In the genomic region with DNA sequence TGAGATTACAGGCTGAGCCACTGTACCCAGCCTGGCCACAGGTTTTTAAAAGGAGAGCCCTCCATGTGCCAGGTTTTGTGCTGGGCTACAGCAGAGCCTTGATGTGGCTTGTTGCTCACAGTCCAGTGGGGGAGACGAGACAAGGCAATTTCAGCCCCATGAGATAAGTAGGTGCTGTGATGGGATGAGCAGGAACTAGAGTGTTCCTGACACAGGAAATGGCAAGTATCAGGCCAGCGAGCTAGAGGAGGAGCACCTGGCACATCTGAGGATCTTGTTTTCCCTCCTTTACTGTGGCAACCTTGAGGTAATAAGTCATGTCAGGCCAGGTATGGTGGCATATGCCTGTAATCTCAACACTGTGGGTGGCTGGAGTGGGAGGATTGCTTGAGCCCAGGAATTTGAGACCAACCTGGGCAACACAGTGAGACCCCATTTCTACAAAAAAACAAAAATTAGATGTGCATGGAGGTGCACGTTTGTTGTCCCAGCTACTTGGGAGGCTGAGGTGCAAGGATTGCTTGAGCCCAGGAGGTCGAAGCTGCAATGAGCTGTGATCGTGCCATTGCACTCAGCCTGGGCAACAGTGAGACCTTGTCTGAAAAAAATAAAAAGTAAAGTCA, we compare ENCODE assay signal across 25 cellular contexts. TPM values are rescaled to one million over a fixed set of nuclear protein-coding genes. Genes with fewer than 3 reads are reported as not detected.
DNase-seq lines count a peak whose midpoint lies in the region; ATAC-seq and TF ChIP-seq lines count a peak whose summit lies in the region.
"Had no signal": no experiment of that assay in that cellular context is flagged by ENCODE, and none has a peak within 500 bp of the region (broad histone marks: within the 10 kb centered on the region; RNA-seq: fewer than 3 reads in every experiment).

No MANE protein-coding gene starts in this region.

- H3K9me3 ChIP-seq in CD8-positive, alpha-beta T cell (ENCODE audit: low read length) = no peaks in the 10 kb centered on the region
- H3K9me3 ChIP-seq in Peyer's patch = no peaks in the 10 kb centered on the region
- H3K9me3 ChIP-seq: A549, ascending aorta had no signal

- H3K27me3 Mint-ChIP-seq in activated CD4-positive, alpha-beta T cell treated with anti-CD3 and anti-CD28 coated beads, Interleukin-2, amount 10 ng/mL, durations not matched to agents 24 days and 14 days = no peaks in the 10 kb centered on the region
- no peaks in the 10 kb centered on the region for H3K27me3 Mint-ChIP-seq in activated CD4-positive, alpha-beta T cell treated with anti-CD3 and anti-CD28 coated beads for 36 hours
- no peaks in the 10 kb centered on the region for H3K27me3 Mint-ChIP-seq in CD8-positive, alpha-beta T cell (ENCODE audit: low read depth)
- H3K27me3 Mint-ChIP-seq in naive thymus-derived CD8-positive, alpha-beta T cell = no peaks in the 10 kb centered on the region

- TF ChIP-seq POLR2A in Peyer's patch (IDR thresholded peaks at IDR 0.05) = no peak

- DNase-seq in activated CD4-positive, alpha-beta T cell treated with anti-CD3 and anti-CD28 coated beads, Interleukin-2, amount 10 ng/mL, durations not matched to agents 24 days and 14 days = peak; percentile 49
- no peak for DNase-seq in activated CD4-positive, alpha-beta T cell treated with anti-CD3 and anti-CD28 coated beads for 36 hours
- no peak for DNase-seq in CD8-positive, alpha-beta T cell
- DNase-seq in naive thymus-derived CD8-positive, alpha-beta T cell = peak in 1 of 10 donors; percentile 42
- no peak for DNase-seq in Peyer's patch
- no peak for DNase-seq in left lobe of liver (ENCODE audit: low spot score)
- no peak for DNase-seq in GM03348 (ENCODE audit: low spot score)
- DNase-seq: activated CD4-positive, alpha-beta T cell treated with anti-CD3 and anti-CD28 coated beads for 1 hour; activated gamma-delta T cell; DMS 273 treated with DMSO at 0.1 percent for 48 hours; effector CD4-positive, alpha-beta T cell; IMR-90; left cardiac atrium; NCI-H1092 treated with DMSO at 0.1 percent for 48 hours; NCI-H82; retina; small intestine had no signal

- H3K27ac Mint-ChIP-seq in activated CD4-positive, alpha-beta T cell treated with anti-CD3 and anti-CD28 coated beads, Interleukin-2, amount 10 ng/mL, durations not matched to agents 24 days and 14 days = peak overlapping the region; percentile 20
- no peak overlapping the region for H3K27ac Mint-ChIP-seq in activated CD4-positive, alpha-beta T cell treated with anti-CD3 and anti-CD28 coated beads for 36 hours
- no peak overlapping the region for H3K27ac Mint-ChIP-seq in CD8-positive, alpha-beta T cell
- peak overlapping the region in 7 of 10 donors; percentile 38 to 99 (median 84) for H3K27ac Mint-ChIP-seq in naive thymus-derived CD8-positive, alpha-beta T cell

- no peaks in the 10 kb centered on the region for H3K27me3 ChIP-seq in CD8-positive, alpha-beta T cell (ENCODE audit: insufficient read depth, low read length)
- H3K27me3 ChIP-seq in Peyer's patch = no peaks in the 10 kb centered on the region
- H3K27me3 ChIP-seq: ascending aorta, hepatocyte had no signal

- H3K36me3 ChIP-seq in CD8-positive, alpha-beta T cell (ENCODE audit: insufficient read depth, low read length) = peaks cover 2% of the 10 kb centered on the region
- peaks cover 0 to 25% (median 0%) of the 10 kb centered on the region in 3 donors for H3K36me3 ChIP-seq in Peyer's patch

- peaks cover 35% of the 10 kb centered on the region for H3K4me1 ChIP-seq in CD8-positive, alpha-beta T cell (ENCODE audit: insufficient read depth, low read length)
- peaks cover 0 to 9% (median 4%) of the 10 kb centered on the region in 4 donors for H3K4me1 ChIP-seq in Peyer's patch
- H3K4me1 ChIP-seq: ascending aorta had no signal

- no peak for ATAC-seq in activated CD4-positive, alpha-beta T cell treated with anti-CD3 and anti-CD28 coated beads for 36 hours
- no peak for ATAC-seq in CD8-positive, alpha-beta T cell
- no peak for ATAC-seq in naive thymus-derived CD8-positive, alpha-beta T cell
- ATAC-seq in left lobe of liver = no peak
- ATAC-seq: A549, HCT116, left cardiac atrium had no signal

- peak overlapping the region; percentile 49 for H3K27ac ChIP-seq in CD8-positive, alpha-beta T cell (ENCODE audit: low read depth, low read length)
- H3K27ac ChIP-seq in VCaP (peak overlapping the region; percentile 20), Peyer's patch (no peak overlapping the region)
- H3K27ac ChIP-seq: A549, ascending aorta, epithelial cell of prostate, hepatocyte, parathyroid adenoma, SK-N-MC had no signal

- TF ChIP-seq CTCF in CD8-positive, alpha-beta T cell (IDR thresholded peaks at IDR 0.05) = no peak
- TF ChIP-seq CTCF in VCaP (conservative IDR thresholded peaks at IDR 0.05) = no peak
- TF ChIP-seq CTCF in Peyer's patch (IDR thresholded peaks at IDR 0.05) = no peak

- H3K4me1 Mint-ChIP-seq in activated CD4-positive, alpha-beta T cell treated with anti-CD3 and anti-CD28 coated beads, Interleukin-2, amount 10 ng/mL, durations not matched to agents 24 days and 14 days = peaks cover 29% of the 10 kb centered on the region
- peaks cover 18% of the 10 kb centered on the region for H3K4me1 Mint-ChIP-seq in activated CD4-positive, alpha-beta T cell treated with anti-CD3 and anti-CD28 coated beads for 36 hours
- H3K4me1 Mint-ChIP-seq in CD8-positive, alpha-beta T cell (ENCODE audit: low read depth) = peaks cover 23% of the 10 kb centered on the region
- H3K4me1 Mint-ChIP-seq in naive thymus-derived CD8-positive, alpha-beta T cell = peaks cover 19 to 42% (median 30%) of the 10 kb centered on the region in 4 donors

- H3K4me3 Mint-ChIP-seq in activated CD4-positive, alpha-beta T cell treated with anti-CD3 and anti-CD28 coated beads, Interleukin-2, amount 10 ng/mL, durations not matched to agents 24 days and 14 days = no peak overlapping the region
- H3K4me3 Mint-ChIP-seq in activated CD4-positive, alpha-beta T cell treated with anti-CD3 and anti-CD28 coated beads for 36 hours = no peak overlapping the region
- no peak overlapping the region for H3K4me3 Mint-ChIP-seq in CD8-positive, alpha-beta T cell
- peak overlapping the region in 1 of 10 donors; percentile 72 for H3K4me3 Mint-ChIP-seq in naive thymus-derived CD8-positive, alpha-beta T cell

- H3K4me3 ChIP-seq in CD8-positive, alpha-beta T cell (ENCODE audit: low read depth, low read length) = no peak overlapping the region
- H3K4me3 ChIP-seq in Peyer's patch = no peak overlapping the region
- H3K4me3 ChIP-seq: A549, ascending aorta, hepatocyte, SK-N-MC had no signal

- intact Hi-C loops in activated CD4-positive, alpha-beta T cell treated with anti-CD3 and anti-CD28 coated beads, Interleukin-2, amount 10 ng/mL, durations not matched to agents 24 days and 14 days (cut with micrococcal nuclease) = no loop called here
- intact Hi-C loops in activated CD4-positive, alpha-beta T cell treated with anti-CD3 and anti-CD28 coated beads for 36 hours (cut with DNase I, micrococcal nuclease) = loop anchor here (10.0 kb wide), 2 partner anchors 47 to 453 kb away; partner anchors contain the start of genes GOLGA2 (in 1 of the 2), SWI5 (in 1 of the 2) and ZER1 (in 1 of the 2)
- intact Hi-C loops in CD8-positive, alpha-beta T cell (cut with DNase I, micrococcal nuclease) = loop anchor here (10.0 kb wide), 2 partner anchors 87 to 273 kb away; partner anchors contain the start of genes ENDOG (in 1 of the 2) and ODF2 (in 1 of the 2)

- CTCF ChIA-PET in activated CD4-positive, alpha-beta T cell treated with anti-CD3 and anti-CD28 coated beads for 36 hours (lab: Charles Lee) = interaction anchor here (0.5 to 0.7 kb wide), 2 partner anchors 26 to 546 kb away, joined by 3 read pairs; no protein-coding TSS in a partner anchor
- CTCF ChIA-PET in CD8-positive, alpha-beta T cell (lab: Charles Lee) = no interaction called here

- no peaks in the 10 kb centered on the region for H3K9me3 Mint-ChIP-seq in activated CD4-positive, alpha-beta T cell treated with anti-CD3 and anti-CD28 coated beads, Interleukin-2, amount 10 ng/mL, durations not matched to agents 24 days and 14 days
- H3K9me3 Mint-ChIP-seq in activated CD4-positive, alpha-beta T cell treated with anti-CD3 and anti-CD28 coated beads for 36 hours (ENCODE audit: low read depth) = no peaks in the 10 kb centered on the region
- H3K9me3 Mint-ChIP-seq in CD8-positive, alpha-beta T cell = no peaks in the 10 kb centered on the region
- H3K9me3 Mint-ChIP-seq in naive thymus-derived CD8-positive, alpha-beta T cell = no peaks in the 10 kb centered on the region

- POLR2A ChIA-PET in activated CD4-positive, alpha-beta T cell treated with anti-CD3 and anti-CD28 coated beads for 36 hours (lab: Charles Lee) = no interaction called here
- POLR2A ChIA-PET in CD8-positive, alpha-beta T cell (lab: Charles Lee) = interaction anchor here (0.5 kb wide), 1 partner anchor 150 kb away, joined by 5 read pairs; no protein-coding TSS in a partner anchor
- POLR2A ChIA-PET in naive thymus-derived CD8-positive, alpha-beta T cell (lab: Charles Lee) = interaction anchor here (0.6 kb wide), 1 partner anchor 30 kb away, joined by 3 read pairs; no protein-coding TSS in a partner anchor

- peaks cover 8% of the 10 kb centered on the region for H3K36me3 Mint-ChIP-seq in activated CD4-positive, alpha-beta T cell treated with anti-CD3 and anti-CD28 coated beads, Interleukin-2, amount 10 ng/mL, durations not matched to agents 24 days and 14 days (ENCODE audit: low read depth)
- H3K36me3 Mint-ChIP-seq in activated CD4-positive, alpha-beta T cell treated with anti-CD3 and anti-CD28 coated beads for 36 hours (ENCODE audit: low read depth) = peaks cover 5% of the 10 kb centered on the region
- peaks cover 12% of the 10 kb centered on the region for H3K36me3 Mint-ChIP-seq in CD8-positive, alpha-beta T cell
- peaks cover 0 to 13% (median 0%) of the 10 kb centered on the region in 3 donors for H3K36me3 Mint-ChIP-seq in naive thymus-derived CD8-positive, alpha-beta T cell

RNA-seq across cellular contexts. Expression of gene ZDHHC12, which starts 3.8 kb away (rescaled TPM):
- 46.9 and 48.4 TPM in 2 replicates for total RNA-seq in activated CD4-positive, alpha-beta T cell treated with anti-CD3 and anti-CD28 coated beads, Interleukin-2, amount 10 ng/mL, durations not matched to agents 24 days and 14 days
- total RNA-seq in activated CD4-positive, alpha-beta T cell treated with anti-CD3 and anti-CD28 coated beads for 36 hours = 10 to 100 TPM; 45.3 to 49.5 TPM
- 10 to 100 TPM; 25.5 to 29.6 TPM for total RNA-seq in CD8-positive, alpha-beta T cell
- total RNA-seq in naive thymus-derived CD8-positive, alpha-beta T cell = 10 to 100 TPM; 24.2 to 30.7 TPM
- polyA plus RNA-seq in naive thymus-derived CD8-positive, alpha-beta T cell = 10 to 100 TPM; 51.7 to 75.5 (median 64.3) TPM
- 100 to 1,000 TPM in 3 of 4 donors, 10 to 100 TPM in 1; 21.5 to 177 (median 138) TPM for total RNA-seq in Peyer's patch
- total RNA-seq in left lobe of liver = 22.9 TPM

RNA-seq across cellular contexts. Expression of gene PKN3, which starts 25.4 kb away (rescaled TPM):
- 22.9 and 24.3 TPM in 2 replicates for total RNA-seq in activated CD4-positive, alpha-beta T cell treated with anti-CD3 and anti-CD28 coated beads, Interleukin-2, amount 10 ng/mL, durations not matched to agents 24 days and 14 days
- 10 to 100 TPM; 14.6 to 14.9 TPM for total RNA-seq in activated CD4-positive, alpha-beta T cell treated with anti-CD3 and anti-CD28 coated beads for 36 hours
- 1 to 10 TPM; 1.3 to 2.0 TPM for total RNA-seq in CD8-positive, alpha-beta T cell
- total RNA-seq in naive thymus-derived CD8-positive, alpha-beta T cell = 1 to 10 TPM; 1.8 to 2.2 TPM
- 1 to 10 TPM in 2 of 3 donors, under 1 TPM in 1; 0.98 to 1.5 (median 1.0) TPM for polyA plus RNA-seq in naive thymus-derived CD8-positive, alpha-beta T cell
- total RNA-seq in Peyer's patch (10 to 100 TPM in 1 of 4 donors, 1 to 10 TPM in 3; 5.6 to 15.7 (median 9.3) TPM), left lobe of liver (7.6 TPM)

RNA-seq across cellular contexts. Expression of gene SET, which starts 38.7 kb away (rescaled TPM):
- 831 and 846 TPM in 2 replicates for total RNA-seq in activated CD4-positive, alpha-beta T cell treated with anti-CD3 and anti-CD28 coated beads, Interleukin-2, amount 10 ng/mL, durations not matched to agents 24 days and 14 days
- 100 to 1,000 TPM; 673 to 682 TPM for total RNA-seq in activated CD4-positive, alpha-beta T cell treated with anti-CD3 and anti-CD28 coated beads for 36 hours
- total RNA-seq in CD8-positive, alpha-beta T cell = 100 to 1,000 TPM; 243 to 260 TPM
- total RNA-seq in naive thymus-derived CD8-positive, alpha-beta T cell = 100 to 1,000 TPM; 314 to 325 TPM
- polyA plus RNA-seq in naive thymus-derived CD8-positive, alpha-beta T cell = 100 to 1,000 TPM; 179 to 229 (median 209) TPM
- total RNA-seq in Peyer's patch = 100 to 1,000 TPM in 1 of 4 donors, 10 to 100 TPM in 3; 72.3 to 148 (median 83.9) TPM
- 69.3 TPM for total RNA-seq in left lobe of liver

RNA-seq across cellular contexts. Expression of gene ZER1, which starts 44.0 kb away (rescaled TPM):
- 12.3 and 14.4 TPM in 2 replicates for total RNA-seq in activated CD4-positive, alpha-beta T cell treated with anti-CD3 and anti-CD28 coated beads, Interleukin-2, amount 10 ng/mL, durations not matched to agents 24 days and 14 days
- 10 to 100 TPM; 17.1 to 19.3 TPM for total RNA-seq in activated CD4-positive, alpha-beta T cell treated with anti-CD3 and anti-CD28 coated beads for 36 hours
- 10 to 100 TPM; 35.9 to 45.2 TPM for total RNA-seq in CD8-positive, alpha-beta T cell
- 10 to 100 TPM; 49.1 to 50.3 TPM for total RNA-seq in naive thymus-derived CD8-positive, alpha-beta T cell
- polyA plus RNA-seq in naive thymus-derived CD8-positive, alpha-beta T cell = 10 to 100 TPM; 34.7 to 46.9 (median 45.7) TPM
- total RNA-seq in Peyer's patch = 100 to 1,000 TPM in 1 of 4 donors, 10 to 100 TPM in 3; 83.1 to 114 (median 88.1) TPM
- 15.6 TPM for total RNA-seq in left lobe of liver

RNA-seq across cellular contexts. Expression of gene TBC1D13, which starts 59.3 kb away (rescaled TPM):
- total RNA-seq in activated CD4-positive, alpha-beta T cell treated with anti-CD3 and anti-CD28 coated beads, Interleukin-2, amount 10 ng/mL, durations not matched to agents 24 days and 14 days = 19.2 and 19.9 TPM in 2 replicates
- 10 to 100 TPM; 10.5 to 14.0 TPM for total RNA-seq in activated CD4-positive, alpha-beta T cell treated with anti-CD3 and anti-CD28 coated beads for 36 hours
- total RNA-seq in CD8-positive, alpha-beta T cell = 10 to 100 TPM; 30.7 to 35.0 TPM
- total RNA-seq in naive thymus-derived CD8-positive, alpha-beta T cell = 10 to 100 TPM; 29.9 to 36.3 TPM
- polyA plus RNA-seq in naive thymus-derived CD8-positive, alpha-beta T cell = 10 to 100 TPM; 20.2 to 34.8 (median 22.2) TPM
- total RNA-seq in Peyer's patch = 10 to 100 TPM; 26.8 to 48.7 (median 45.7) TPM
- 14.1 TPM for total RNA-seq in left lobe of liver

Comparison
In these comparisons a context has a peak if more than half of its experiments do, and no peak if none do; other contexts are left out.
1. H3K27ac Mint-ChIP-seq: peak in activated CD4-positive, alpha-beta T cell treated with anti-CD3 and anti-CD28 coated beads, Interleukin-2, amount 10 ng/mL, durations not matched to agents 24 days and 14 days (single experiment) and naive thymus-derived CD8-positive, alpha-beta T cell (7 of 10); none in activated CD4-positive, alpha-beta T cell treated with anti-CD3 and anti-CD28 coated beads for 36 hours (single experiment) and CD8-positive, alpha-beta T cell (single experiment).
2. H3K27ac ChIP-seq: peak in CD8-positive, alpha-beta T cell (single experiment) and VCaP (single experiment); none in Peyer's patch (0 of 4).